In genomic region chr12:118052324-118053070, GRCh38 we compare ENCODE assay signal across 1 cellular context.
TF ChIP-seq lines count a peak whose summit lies in the region.

No MANE protein-coding gene starts in this region.

TF ChIP-seq in SK-N-SH, 30 proteins besides CTCF, POLR2A, EP300 and RAD21 (continued from another document):
- TF ChIP-seq RXRA (IDR thresholded peaks at IDR 0.05; ENCODE audit: borderline replicate concordance, low read depth) (peak; percentile 99), POLR2AphosphoS5 (IDR thresholded peaks at IDR 0.05; ENCODE audit: low read depth, low read length) (peak; percentile 62; the same call in 1 of the 2 replicates), SIN3A (IDR thresholded peaks at IDR 0.05; ENCODE audit: borderline replicate concordance, low read depth, low read length) (0 out of 2 replicates have a peak, but pooled peaks have one; percentile 41), TAF1 (IDR thresholded peaks at IDR 0.05; ENCODE audit: borderline replicate concordance, low read depth, low read length) (0 out of 2 replicates have a peak, but pooled peaks have one; percentile 24), TEAD4 (IDR thresholded peaks at IDR 0.05; ENCODE audit: borderline replicate concordance, insufficient read depth) (peak; percentile 91), ELF1 (IDR thresholded peaks at IDR 0.05) (0 out of 2 replicates have a peak, but pooled peaks have one; percentile 22), MEF2A (IDR thresholded peaks at IDR 0.05; ENCODE audit: borderline replicate concordance, low read depth) (no peak; the same call in 1 of the 2 replicates), GABPA (IDR thresholded peaks at IDR 0.05; ENCODE audit: low read depth) (no peak), NFIC (IDR thresholded peaks at IDR 0.05; ENCODE audit: borderline replicate concordance) (peak; percentile 96), IRF3 (IDR thresholded peaks at IDR 0.05; ENCODE audit: low read depth, low read length) (no peak), JUND (IDR thresholded peaks at IDR 0.05) (peak; percentile 96), FOSL2 (IDR thresholded peaks at IDR 0.05; ENCODE audit: borderline replicate concordance, low read depth) (peak; percentile 95), USF1 (IDR thresholded peaks at IDR 0.05; ENCODE audit: borderline replicate concordance, low read depth) (no peak), CHD2 (IDR thresholded peaks at IDR 0.05; ENCODE audit: low read length, partially characterized antibody) (no peak), FOXM1 (IDR thresholded peaks at IDR 0.05; ENCODE audit: low read depth) (peak; percentile 47; the same call in 1 of the 2 replicates)
- TF ChIP-seq, protein P1, sequence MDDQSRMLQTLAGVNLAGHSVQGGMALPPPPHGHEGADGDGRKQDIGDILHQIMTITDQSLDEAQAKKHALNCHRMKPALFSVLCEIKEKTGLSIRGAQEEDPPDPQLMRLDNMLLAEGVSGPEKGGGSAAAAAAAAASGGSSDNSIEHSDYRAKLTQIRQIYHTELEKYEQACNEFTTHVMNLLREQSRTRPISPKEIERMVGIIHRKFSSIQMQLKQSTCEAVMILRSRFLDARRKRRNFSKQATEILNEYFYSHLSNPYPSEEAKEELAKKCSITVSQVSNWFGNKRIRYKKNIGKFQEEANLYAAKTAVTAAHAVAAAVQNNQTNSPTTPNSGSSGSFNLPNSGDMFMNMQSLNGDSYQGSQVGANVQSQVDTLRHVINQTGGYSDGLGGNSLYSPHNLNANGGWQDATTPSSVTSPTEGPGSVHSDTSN (IDR thresholded peaks at IDR 0.05), result peak; percentile 65
- TF ChIP-seq, protein P2, sequence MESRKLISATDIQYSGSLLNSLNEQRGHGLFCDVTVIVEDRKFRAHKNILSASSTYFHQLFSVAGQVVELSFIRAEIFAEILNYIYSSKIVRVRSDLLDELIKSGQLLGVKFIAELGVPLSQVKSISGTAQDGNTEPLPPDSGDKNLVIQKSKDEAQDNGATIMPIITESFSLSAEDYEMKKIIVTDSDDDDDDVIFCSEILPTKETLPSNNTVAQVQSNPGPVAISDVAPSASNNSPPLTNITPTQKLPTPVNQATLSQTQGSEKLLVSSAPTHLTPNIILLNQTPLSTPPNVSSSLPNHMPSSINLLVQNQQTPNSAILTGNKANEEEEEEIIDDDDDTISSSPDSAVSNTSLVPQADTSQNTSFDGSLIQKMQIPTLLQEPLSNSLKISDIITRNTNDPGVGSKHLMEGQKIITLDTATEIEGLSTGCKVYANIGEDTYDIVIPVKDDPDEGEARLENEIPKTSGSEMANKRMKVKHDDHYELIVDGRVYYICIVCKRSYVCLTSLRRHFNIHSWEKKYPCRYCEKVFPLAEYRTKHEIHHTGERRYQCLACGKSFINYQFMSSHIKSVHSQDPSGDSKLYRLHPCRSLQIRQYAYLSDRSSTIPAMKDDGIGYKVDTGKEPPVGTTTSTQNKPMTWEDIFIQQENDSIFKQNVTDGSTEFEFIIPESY (IDR thresholded peaks at IDR 0.05; ENCODE audit: borderline replicate concordance, low read depth), result peak; percentile 72; the same call in 1 of the 2 replicates
